8 cellular contexts compared by ENCODE assay signal in genomic region chrX:109733658-109734022, GRCh38. TPM values are rescaled to one million over a fixed set of nuclear protein-coding genes. Genes with fewer than 3 reads are reported as not detected.
DNase-seq lines count a peak whose midpoint lies in the region; ATAC-seq, FAIRE-seq and TF ChIP-seq lines count a peak whose summit lies in the region.

No MANE protein-coding gene starts in this region.

- H4K20me1 ChIP-seq in DND-41 (ENCODE audit: insufficient read depth, low read length): no peaks in the 10 kb centered on the region; the same call in 1 of the 2 replicates
- peaks cover 3% of the 10 kb centered on the region for H4K20me1 ChIP-seq in endothelial cell of umbilical vein (replicated peaks; ENCODE audit: control insufficient read depth, extremely low read depth, insufficient read depth, low read length)

- intact Hi-C loops in endothelial cell of umbilical vein (cut with micrococcal nuclease): loop anchor here (1.0 to 10.0 kb wide), 5 partner anchors 20 to 585 kb away; partner anchors contain the start of genes AMMECR1 and NXT2

- H3K27me3 ChIP-seq in DND-41 (ENCODE audit: insufficient read depth, low read length, poor library complexity) (no peaks in the 10 kb centered on the region), NT2/D1 (ENCODE audit: insufficient read depth, insufficient read length) (peaks cover 7% of the 10 kb centered on the region), endothelial cell of umbilical vein (ENCODE audit: control insufficient read depth in 2 of 2, insufficient read depth in 2 of 2, low read length in 2 of 2) (no peaks in the 10 kb centered on the region)

- no peaks in the 10 kb centered on the region for H3K27me3 Mint-ChIP-seq in osteocyte (ENCODE audit: unreplicated experiment)

- peak overlapping the region; percentile 98 for H3K4me3 Mint-ChIP-seq in osteocyte (ENCODE audit: unreplicated experiment)

- TF ChIP-seq CTCF in DND-41 (IDR thresholded peaks at IDR 0.05; ENCODE audit: borderline replicate concordance, extremely low read depth, low read length, poor library complexity, severe bottlenecking) (no peak), endothelial cell of umbilical vein (IDR thresholded peaks at IDR 0.05; ENCODE audit: extremely low read depth in 1 of 2, insufficient read depth in 1 of 2, low read depth in 1 of 2, low read length in 2 of 2) (no peak), osteocyte (IDR thresholded peaks at IDR 0.05) (no peak)

- DNase-seq in DND-41 (no peak), NT2/D1 (ENCODE audit: low read depth, low spot score) (no peak), endothelial cell of umbilical vein (ENCODE audit: low read depth, low spot score) (no peak), osteocyte (ENCODE audit: extremely low spot score, unreplicated experiment) (no peak), NCI-H146 (lab: John Stamatoyannopoulos, UW) (no peak), epidermal melanocyte (ENCODE audit: insufficient read length, low spot score) (no peak)

- H3K9me1 ChIP-seq in endothelial cell of umbilical vein (replicated peaks; ENCODE audit: control insufficient read depth, extremely low read depth, insufficient read depth, low read length): no peaks in the 10 kb centered on the region

- POLR2A ChIA-PET in endothelial cell of umbilical vein (lab: Charles Lee): no interaction called here

- CTCF ChIA-PET in endothelial cell of umbilical vein (lab: Charles Lee): interaction anchor here (1.4 to 4.7 kb wide), 3 partner anchors 21 to 413 kb away, joined by 4 to 42 read pairs (median 22); no protein-coding TSS in a partner anchor

- H3K9me3 ChIP-seq in DND-41 (ENCODE audit: insufficient read depth, low read length, severe bottlenecking): no peaks in the 10 kb centered on the region
- H3K9me3 ChIP-seq in NT2/D1 (ENCODE audit: insufficient read depth, low read length): peaks cover 11% of the 10 kb centered on the region
- H3K9me3 ChIP-seq in endothelial cell of umbilical vein (replicated peaks; ENCODE audit: control insufficient read depth, insufficient read depth, low read length): no peaks in the 10 kb centered on the region

- H3K9me3 Mint-ChIP-seq in osteocyte (ENCODE audit: unreplicated experiment): no peaks in the 10 kb centered on the region

- H3K36me3 Mint-ChIP-seq in osteocyte (ENCODE audit: unreplicated experiment): peaks cover 2% of the 10 kb centered on the region

- H3K9ac ChIP-seq in DND-41 (ENCODE audit: low read depth, low read length) (peak overlapping the region; percentile 78), NT2/D1 (ENCODE audit: insufficient read length, low read depth) (peak overlapping the region; percentile 81), endothelial cell of umbilical vein (replicated peaks; ENCODE audit: extremely low read depth, insufficient read depth, low read length) (peak overlapping the region; percentile 56)

- no peak for FAIRE-seq in endothelial cell of umbilical vein (lab: Jason Lieb, UNC)

- no peaks in the 10 kb centered on the region for H3K36me3 ChIP-seq in DND-41 (ENCODE audit: insufficient read depth, low read length)
- H3K36me3 ChIP-seq in NT2/D1 (ENCODE audit: insufficient read depth, insufficient read length, low read length): no peaks in the 10 kb centered on the region
- H3K36me3 ChIP-seq in endothelial cell of umbilical vein (ENCODE audit: control insufficient read depth in 2 of 2, extremely low read depth in 1 of 2, insufficient read depth in 2 of 2, low read length in 2 of 2): no peaks in the 10 kb centered on the region

- H3K27ac ChIP-seq in DND-41 (ENCODE audit: low read length) (peak overlapping the region; percentile 87), endothelial cell of umbilical vein (ENCODE audit: insufficient read depth, low read depth, low read length) (peak overlapping the region; percentile 14)

- H3K4me2 ChIP-seq in DND-41 (ENCODE audit: insufficient read depth, low read length): peak overlapping the region; percentile 82
- H3K4me2 ChIP-seq in endothelial cell of umbilical vein (ENCODE audit: insufficient read depth, low read length): peak overlapping the region; percentile 85

- TF ChIP-seq POLR2A in endothelial cell of umbilical vein (IDR thresholded peaks at IDR 0.05; ENCODE audit: low read depth, low read length): no peak

- peaks cover 33% of the 10 kb centered on the region for H3K4me1 Mint-ChIP-seq in osteocyte (ENCODE audit: unreplicated experiment)

- H3K4me1 ChIP-seq in DND-41 (ENCODE audit: insufficient read depth, low read length) (peaks cover 38% of the 10 kb centered on the region), NT2/D1 (ENCODE audit: insufficient read depth, insufficient read length) (no peaks in the 10 kb centered on the region), endothelial cell of umbilical vein (ENCODE audit: control insufficient read depth, extremely low read depth, insufficient read depth, low read length) (peaks cover 22% of the 10 kb centered on the region)

- H2AFZ ChIP-seq in DND-41 (ENCODE audit: low read depth, low read length) (peak overlapping the region; percentile 98), endothelial cell of umbilical vein (ENCODE audit: low read depth, low read length) (peak overlapping the region; percentile 32)

- dilution Hi-C loops in endothelial cell of umbilical vein (cut with MboI; ENCODE audit: extremely low pct_ligation_motif_present, low sequenced_read_pairs): no loop called here

- H3K27ac Mint-ChIP-seq in osteocyte (ENCODE audit: unreplicated experiment): peak overlapping the region; percentile 93

- ATAC-seq in DND-41 (ENCODE audit: insufficient read depth, low read depth) (no peak), HG02981 (IDR thresholded peaks at IDR 0.05; ENCODE audit: unreplicated experiment) (no peak)
- ATAC-seq in activated CD4-positive, CD25-positive, alpha-beta regulatory T cell treated with anti-CD3 and anti-CD28 coated beads, Interleukin-2, amount 50 U/mL, for 24 hours: no peak

- peaks cover 41% of the 10 kb centered on the region for H3K79me2 ChIP-seq in DND-41 (ENCODE audit: insufficient read depth, low read length)
- H3K79me2 ChIP-seq in endothelial cell of umbilical vein (ENCODE audit: control insufficient read depth, insufficient read depth, low read length): peaks cover 41% of the 10 kb centered on the region

- BruUV-seq in endothelial cell of umbilical vein (replicated peaks; lab: Mats Ljungman, UMichigan): TSS peak; percentile 50

- H3K4me3 ChIP-seq in DND-41 (ENCODE audit: low read depth in 1 of 2, low read length in 2 of 2) (peak overlapping the region; percentile 33 to 93; a peak in 3 of 4 replicates), NT2/D1 (ENCODE audit: insufficient read length, low read depth) (peak overlapping the region; percentile 49), endothelial cell of umbilical vein (replicated peaks in 1 of 3; ENCODE audit: insufficient read depth in 1 of 3, low read depth in 1 of 3, low read length in 3 of 3) (peak overlapping the region; percentile 8 to 69 (median 58))

TF ChIP-seq in endothelial cell of umbilical vein, 7 proteins besides CTCF, POLR2A, EP300 and RAD21:
- TF ChIP-seq FOS (IDR thresholded peaks at IDR 0.05; ENCODE audit: borderline replicate concordance, insufficient read depth, low read length) (no peak), GATA2 (IDR thresholded peaks at IDR 0.05; ENCODE audit: insufficient read depth, insufficient read length, low read depth, low read length) (no peak), EZH2 (IDR thresholded peaks at IDR 0.05; ENCODE audit: borderline replicate concordance, low read depth, low read length, severe bottlenecking) (no peak), MYC (IDR thresholded peaks at IDR 0.05; ENCODE audit: low read depth, low read length) (no peak)

RNA-seq across cellular contexts. Expression of gene ACSL4, which starts 0.6 kb away (rescaled TPM):
- total RNA-seq in endothelial cell of umbilical vein (85.5 and 88.9 TPM in 2 replicates), osteocyte (62.1 and 68.4 TPM in 2 replicates)
- 16.1 and 20.7 TPM in 2 replicates for polyA plus RNA-seq in endothelial cell of umbilical vein
- 24.8 and 24.9 TPM in 2 replicates for polyA plus RNA-seq in endothelial cell of umbilical vein (2011; cell fraction: cytosol; rRNA removed)
- 28.2 and 33.4 TPM in 2 replicates for polyA plus RNA-seq in endothelial cell of umbilical vein (2011; cell fraction: nucleus; rRNA removed)
- 49.5 and 76.1 TPM in 2 replicates for polyA plus RNA-seq in endothelial cell of umbilical vein (2012)
- polyA minus RNA-seq in endothelial cell of umbilical vein: 83.0 and 105 TPM in 2 replicates
- 29.6 TPM for polyA minus RNA-seq in endothelial cell of umbilical vein (2011; cell fraction: cytosol; rRNA and poly(A)+ RNA removed)
- 40.5 and 53.7 TPM in 2 replicates for polyA minus RNA-seq in endothelial cell of umbilical vein (2011; cell fraction: nucleus; rRNA and poly(A)+ RNA removed)
